22 cellular contexts compared by ENCODE assay signal in genomic region chr4:1487761-1488160, GRCh38.
DNase-seq lines count a peak whose midpoint lies in the region; ATAC-seq, FAIRE-seq and TF ChIP-seq lines count a peak whose summit lies in the region.
"Had no signal": no experiment of that assay in that cellular context is flagged by ENCODE, and none has a peak within 500 bp of the region (broad histone marks: within the 10 kb centered on the region; RNA-seq: fewer than 3 reads in every experiment).

No MANE protein-coding gene starts in this region.

- H3K36me3 ChIP-seq in kidney (ENCODE audit: control insufficient read depth in 1 of 2, insufficient read depth in 2 of 2, low read length in 2 of 2), result no peaks in the 10 kb centered on the region
- H3K36me3 ChIP-seq: BLaER1, HAP-1 had no signal

- no peak overlapping the region for H3K9ac ChIP-seq in kidney (ENCODE audit: low read length in 2 of 2)
- H3K9ac ChIP-seq: BLaER1 had no signal

- no peak for TF ChIP-seq CTCF in kidney (IDR thresholded peaks at IDR 0.05; ENCODE audit: borderline replicate concordance, extremely low read depth, insufficient read depth)

- no peak overlapping the region for H3K27ac ChIP-seq in kidney (ENCODE audit: low read depth in 2 of 2, low read length in 2 of 2)
- H3K27ac ChIP-seq: 22Rv1, C4-2B had no signal

- DNase-seq in activated effector memory CD4-positive, alpha-beta T cell treated with anti-CD3 and anti-CD28 coated beads, Interleukin-2, amount 50 U/mL, for 16 hours, result peak; percentile 19
- no peak for DNase-seq in activated effector memory CD4-positive, alpha-beta T cell treated with Interleukin-2 at 50 U/mL for 16 hours
- DNase-seq in Right ventricle myocardium superior (peak; percentile 18), left ventricle myocardium superior (no peak), kidney (peak; percentile 8), dedifferentiated amniotic fluid mesenchymal stem cell (ENCODE audit: extremely low spot score) (no peak), NCI-H146 treated with DMSO at 0.1 percent for 48 hours (lab: John Stamatoyannopoulos, UW; ENCODE audit: unreplicated experiment) (no peak)
- DNase-seq: CD4-positive, CD25-positive, alpha-beta regulatory T cell; DMS153; DND-41; GOT3; HFFc6 had no signal

- H3K4me1 ChIP-seq in kidney (ENCODE audit: control insufficient read depth in 1 of 2, insufficient read depth in 1 of 2, low read depth in 1 of 2, low read length in 2 of 2), result no peaks in the 10 kb centered on the region
- H3K4me1 ChIP-seq: Caco-2, HAP-1 had no signal

- no peak overlapping the region for H3K4me3 ChIP-seq in kidney (ENCODE audit: low read length in 2 of 2)
- H3K4me3 ChIP-seq: BLaER1, HAP-1 had no signal

- no peak for FAIRE-seq in kidney (lab: Jason Lieb, UNC)
- FAIRE-seq: A204.1, G401.6, GM12892, H54 had no signal

- ATAC-seq in Right ventricle myocardium superior (ENCODE audit: poor library complexity) (no peak), left ventricle myocardium superior (no peak)
- ATAC-seq: CD8-positive, alpha-beta T cell had no signal

- intact Hi-C loops in Right ventricle myocardium superior (cut with DNase I), result no loop called here
- intact Hi-C loops in left ventricle myocardium superior (cut with micrococcal nuclease), result no loop called here
- intact Hi-C loops in kidney (cut with DNase I), result no loop called here

- H3K9me3 ChIP-seq in kidney (ENCODE audit: control insufficient read depth in 1 of 2, low read length in 2 of 2), result peaks cover 7 to 17% of the 10 kb centered on the region in 2 donors

Comparison
In these comparisons a context has a peak if more than half of its experiments do, and no peak if none do; other contexts are left out.
1. DNase-seq: peak in activated effector memory CD4-positive, alpha-beta T cell treated with anti-CD3 and anti-CD28 coated beads, Interleukin-2, amount 50 U/mL, for 16 hours (single experiment), Right ventricle myocardium superior (single experiment) and kidney (single experiment); none in activated effector memory CD4-positive, alpha-beta T cell treated with Interleukin-2 at 50 U/mL for 16 hours (single experiment), left ventricle myocardium superior (single experiment), dedifferentiated amniotic fluid mesenchymal stem cell (single experiment) and NCI-H146 treated with DMSO at 0.1 percent for 48 hours (single experiment).